8 cellular contexts compared by ENCODE assay signal in the genomic region with DNA sequence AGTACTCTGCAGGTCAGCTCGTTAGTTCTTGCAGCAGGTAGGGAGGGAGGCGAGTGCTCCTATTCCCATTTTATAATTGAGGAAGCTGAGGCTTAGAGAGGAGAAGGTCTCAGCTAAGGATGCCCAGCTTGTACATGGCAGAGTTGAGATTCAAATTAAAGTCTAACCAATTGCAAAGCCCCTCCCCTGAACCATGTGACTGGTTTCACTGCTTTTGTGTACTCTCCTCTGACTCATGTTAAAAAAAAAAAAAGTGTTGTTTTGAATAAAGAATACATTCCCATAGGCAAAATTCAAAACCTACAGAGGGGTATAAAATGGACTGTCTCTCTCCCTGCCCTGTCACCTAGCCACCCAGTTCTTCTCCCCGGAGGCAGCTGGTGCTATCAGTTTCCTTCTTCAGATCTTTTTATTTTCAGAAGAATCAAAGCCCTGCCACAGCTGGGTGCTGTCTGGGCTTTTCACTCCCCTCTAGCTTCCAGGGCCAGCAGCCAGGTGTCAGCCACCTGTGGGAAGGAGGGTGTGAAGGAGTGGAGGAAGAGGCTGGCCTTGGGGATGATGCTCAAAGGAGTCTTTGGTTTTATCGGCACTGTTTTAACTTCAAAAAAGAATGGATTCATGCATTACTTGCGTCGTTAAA. TPM values are rescaled to one million over a fixed set of nuclear protein-coding genes. Genes with fewer than 3 reads are reported as not detected.
DNase-seq lines count a peak whose midpoint lies in the region; ATAC-seq and TF ChIP-seq lines count a peak whose summit lies in the region.

No MANE protein-coding gene starts in this region.

- 76 to 77% methylated on average over 6 of the region's 6 CpGs for WGBS in tibial nerve, 2 donors

- H3K9me3 ChIP-seq in Karpas-422 (ENCODE audit: low read length) (no peaks in the 10 kb centered on the region), tibial nerve (no peaks in the 10 kb centered on the region)

- peak overlapping the region; percentile 1 for H3K4me3 Mint-ChIP-seq in activated naive CD4-positive, alpha-beta T cell treated with anti-CD3 and anti-CD28 coated beads for 36 hours

- H3K36me3 ChIP-seq in Karpas-422 (ENCODE audit: insufficient read depth, low read length) (peaks cover 24% of the 10 kb centered on the region; the same call in 1 of the 2 replicates), tibial nerve (peaks cover 0 to 60% (median 7%) of the 10 kb centered on the region in 3 donors)

- H3K4me2 ChIP-seq in Karpas-422 (ENCODE audit: low read depth, low read length, poor library complexity, severe bottlenecking): no peak overlapping the region

- peaks cover 57% of the 10 kb centered on the region for H3K79me2 ChIP-seq in Karpas-422 (ENCODE audit: low read length)

- no peak for TF ChIP-seq EP300 in tibial nerve (IDR thresholded peaks at IDR 0.05)

- no peaks in the 10 kb centered on the region for H3K27me3 ChIP-seq in Karpas-422 (ENCODE audit: low read length)
- no peaks in the 10 kb centered on the region for H3K27me3 ChIP-seq in tibial nerve

- H3K27ac Mint-ChIP-seq in activated naive CD4-positive, alpha-beta T cell treated with anti-CD3 and anti-CD28 coated beads for 36 hours: peak overlapping the region; percentile 83

- ATAC-seq in GM19452 (IDR thresholded peaks at IDR 0.05; ENCODE audit: unreplicated experiment): no peak
- no peak for ATAC-seq in HG02885 (IDR thresholded peaks at IDR 0.05; ENCODE audit: poor library complexity, unreplicated experiment)

- TF ChIP-seq POLR2A in tibial nerve (IDR thresholded peaks at IDR 0.05): no peak

- TF ChIP-seq CTCF in tibial nerve (IDR thresholded peaks at IDR 0.05): no peak

- H3K9ac ChIP-seq in Karpas-422 (ENCODE audit: low read length): peak overlapping the region; percentile 14; the same call in 1 of the 2 replicates

- no peaks in the 10 kb centered on the region for H3K27me3 Mint-ChIP-seq in activated naive CD4-positive, alpha-beta T cell treated with anti-CD3 and anti-CD28 coated beads for 36 hours (ENCODE audit: low read depth)

- H3K27ac ChIP-seq in Karpas-422 (ENCODE audit: low read length): peak overlapping the region; percentile 9; the same call in 1 of the 2 replicates
- no peak overlapping the region for H3K27ac ChIP-seq in tibial nerve

- H3K4me1 ChIP-seq in Karpas-422 (ENCODE audit: low read length): peaks cover 39% of the 10 kb centered on the region
- H3K4me1 ChIP-seq in tibial nerve: peaks cover 0 to 44% (median 17%) of the 10 kb centered on the region in 4 donors

- intact Hi-C loops in activated naive CD4-positive, alpha-beta T cell treated with anti-CD3 and anti-CD28 coated beads for 36 hours (cut with micrococcal nuclease): no loop called here

- DNase-seq in AG20443 (ENCODE audit: low spot score): peak; percentile 77
- DNase-seq in Karpas-422: peak; percentile 55
- DNase-seq in activated naive CD4-positive, alpha-beta T cell treated with anti-CD3 and anti-CD28 coated beads for 36 hours: peak; percentile 75
- DNase-seq in left kidney (ENCODE audit: low read depth, low spot score): peak; percentile 87
- DNase-seq in NCI-H1436 (lab: John Stamatoyannopoulos, UW): no peak
- DNase-seq in tibial nerve (ENCODE audit: low spot score in 2 of 2): no peak

- peaks cover 42% of the 10 kb centered on the region for H3K4me1 Mint-ChIP-seq in activated naive CD4-positive, alpha-beta T cell treated with anti-CD3 and anti-CD28 coated beads for 36 hours (ENCODE audit: low read depth)

- 0 out of 2 replicates have a peak, but pooled peaks cover 8% of the 10 kb centered on the region for H4K20me1 ChIP-seq in Karpas-422 (ENCODE audit: insufficient read depth, low read depth, low read length)

- no peak overlapping the region for H3K4me3 ChIP-seq in Karpas-422 (ENCODE audit: low read length)
- no peak overlapping the region for H3K4me3 ChIP-seq in tibial nerve

- H3K9me3 Mint-ChIP-seq in activated naive CD4-positive, alpha-beta T cell treated with anti-CD3 and anti-CD28 coated beads for 36 hours: no peaks in the 10 kb centered on the region

- H2AFZ ChIP-seq in Karpas-422 (ENCODE audit: low read length): no peak overlapping the region

- H3K9me2 ChIP-seq in Karpas-422 (replicated peaks; ENCODE audit: insufficient read depth, low read length): no peaks in the 10 kb centered on the region

- H3K36me3 Mint-ChIP-seq in activated naive CD4-positive, alpha-beta T cell treated with anti-CD3 and anti-CD28 coated beads for 36 hours (ENCODE audit: low read depth): peaks cover 25% of the 10 kb centered on the region

- CTCF ChIA-PET in activated naive CD4-positive, alpha-beta T cell treated with anti-CD3 and anti-CD28 coated beads for 36 hours (lab: Charles Lee): interaction anchor here (0.6 to 2.1 kb wide), 7 partner anchors 24 to 186 kb away, joined by 3 to 14 read pairs (median 5); a partner anchor contains a TSS

RNA-seq across cellular contexts. Expression of a gene that starts 5.4 kb away (rescaled TPM):
- total RNA-seq in Karpas-422 (2014; rRNA removed; shearing (Covaris generic); ENCODE audit: low replicate concordance): 70.6 and 127 TPM in 2 replicates
- 10 to 100 TPM; 56.6 to 60.6 TPM for total RNA-seq in activated naive CD4-positive, alpha-beta T cell treated with anti-CD3 and anti-CD28 coated beads for 36 hours
- total RNA-seq in tibial nerve: 10 to 100 TPM; 22.4 to 47.7 (median 42.8) TPM

RNA-seq across cellular contexts. Expression of a gene that starts 24.4 kb away (rescaled TPM):
- 17.9 and 30.3 TPM in 2 replicates for total RNA-seq in Karpas-422 (2014; rRNA removed; shearing (Covaris generic); ENCODE audit: low replicate concordance)
- under 1 TPM; 0.20 to 0.62 TPM for total RNA-seq in activated naive CD4-positive, alpha-beta T cell treated with anti-CD3 and anti-CD28 coated beads for 36 hours
- 1 to 10 TPM; 3.0 to 5.4 (median 3.9) TPM for total RNA-seq in tibial nerve

RNA-seq across cellular contexts. Expression of a gene that starts 35.4 kb away (rescaled TPM):
- not detected in 2 replicates for total RNA-seq in Karpas-422 (2014; rRNA removed; shearing (Covaris generic); ENCODE audit: low replicate concordance)
- total RNA-seq in activated naive CD4-positive, alpha-beta T cell treated with anti-CD3 and anti-CD28 coated beads for 36 hours: not detected
- total RNA-seq in tibial nerve: 1 to 10 TPM in 1 of 4 donors, under 1 TPM in 1, not detected in 2; 0.63 to 1.1 TPM

Comparison
In these comparisons a context has a peak if more than half of its experiments do, and no peak if none do; other contexts are left out.
1. DNase-seq: peak in AG20443 (single experiment), Karpas-422 (single experiment), activated naive CD4-positive, alpha-beta T cell treated with anti-CD3 and anti-CD28 coated beads for 36 hours (single experiment) and left kidney (single experiment); none in NCI-H1436 (single experiment) and tibial nerve (0 of 2).